Comparison of ENCODE assay signal across 8 cellular contexts in genomic region chr3:129230311-129231019, GRCh38. TPM values are rescaled to one million over a fixed set of nuclear protein-coding genes. Genes with fewer than 3 reads are reported as not detected.
DNase-seq lines count a peak whose midpoint lies in the region; ATAC-seq lines count a peak whose summit lies in the region.

No MANE protein-coding gene starts in this region.

- no peak for ATAC-seq in HG03139 (IDR thresholded peaks at IDR 0.05; ENCODE audit: unreplicated experiment)

- in situ Hi-C loops in KBM-7 (cut with MboI; ENCODE audit: low pct_unique_long_range_greater_than_20kb, low sequenced_read_pairs), result no loop called here
- in situ Hi-C loops in G401 (cut with HindIII; ENCODE audit: low sequenced_read_pairs), result no loop called here

- DNase-seq in AG08395 (ENCODE audit: low spot score) (peak; percentile 64), KBM-7 (peak; percentile 72), iris pigment epithelial cell (ENCODE audit: low read depth) (peak; percentile 88), G401 (ENCODE audit: low spot score) (no peak), DMS79 (lab: John Stamatoyannopoulos, UW) (no peak), anterior cingulate cortex (lab: John Stamatoyannopoulos, UW) (no peak)
- peak; percentile 37 to 49 for DNase-seq in activated T-cell treated with anti-CD3 and anti-CD28 coated beads, Interleukin-2, amount 50 U/mL, for 48 hours

RNA-seq across cellular contexts. Expression of gene COPG1, which starts 18.9 kb away (rescaled TPM):
- total RNA-seq in G401 (2014; rRNA removed; shearing (Covaris generic)), result 36.4 and 68.0 TPM in 2 replicates

RNA-seq across cellular contexts. Expression of gene CNBP, which starts 46.8 kb away (rescaled TPM):
- 379 and 384 TPM in 2 replicates for total RNA-seq in G401 (2014; rRNA removed; shearing (Covaris generic))

RNA-seq across cellular contexts. Expression of gene HMCES, which starts 48.2 kb away (rescaled TPM):
- total RNA-seq in G401 (2014; rRNA removed; shearing (Covaris generic)), result 33.0 and 40.6 TPM in 2 replicates

Comparison
In these comparisons a context has a peak if more than half of its experiments do, and no peak if none do; other contexts are left out.
1. DNase-seq: peak in AG08395 (single experiment), KBM-7 (single experiment), activated T-cell treated with anti-CD3 and anti-CD28 coated beads, Interleukin-2, amount 50 U/mL, for 48 hours (2 of 2) and iris pigment epithelial cell (single experiment); none in G401 (single experiment), DMS79 (single experiment) and anterior cingulate cortex (0 of 58).